22 cellular contexts compared by ENCODE assay signal in genomic region chr11:64734786-64735761, GRCh38. TPM values are rescaled to one million over a fixed set of nuclear protein-coding genes. Genes with fewer than 3 reads are reported as not detected.
DNase-seq lines count a peak whose midpoint lies in the region; ATAC-seq, FAIRE-seq and TF ChIP-seq lines count a peak whose summit lies in the region.
"Had no signal": no experiment of that assay in that cellular context is flagged by ENCODE, and none has a peak within 500 bp of the region (broad histone marks: within the 10 kb centered on the region; RNA-seq: fewer than 3 reads in every experiment).

No MANE protein-coding gene starts in this region.

- no peaks in the 10 kb centered on the region for H3K4me1 ChIP-seq in upper lobe of right lung
- H3K4me1 ChIP-seq: thyroid gland had no signal

- H3K9me3 Mint-ChIP-seq in naive thymus-derived CD8-positive, alpha-beta T cell: no peaks in the 10 kb centered on the region
- no peaks in the 10 kb centered on the region for H3K9me3 Mint-ChIP-seq in Calu3 (ENCODE audit: low read depth, unreplicated experiment)
- H3K9me3 Mint-ChIP-seq: activated CD4-positive, alpha-beta T cell treated with anti-CD3 and anti-CD28 coated beads, Interleukin-2, amount 10 ng/mL, durations not matched to agents 7 days and 5 days had no signal

- H3K27me3 Mint-ChIP-seq in naive thymus-derived CD8-positive, alpha-beta T cell: no peaks in the 10 kb centered on the region
- H3K27me3 Mint-ChIP-seq in Calu3 (ENCODE audit: unreplicated experiment): peaks cover 77% of the 10 kb centered on the region
- H3K27me3 Mint-ChIP-seq: activated CD4-positive, alpha-beta T cell treated with anti-CD3 and anti-CD28 coated beads, Interleukin-2, amount 10 ng/mL, durations not matched to agents 7 days and 5 days had no signal

- H3K4me3 Mint-ChIP-seq in naive thymus-derived CD8-positive, alpha-beta T cell: no peak overlapping the region
- no peak overlapping the region for H3K4me3 Mint-ChIP-seq in Calu3 (ENCODE audit: low read depth, unreplicated experiment)
- H3K4me3 Mint-ChIP-seq: activated CD4-positive, alpha-beta T cell treated with anti-CD3 and anti-CD28 coated beads, Interleukin-2, amount 10 ng/mL, durations not matched to agents 7 days and 5 days had no signal

- peak overlapping the region in 7 of 10 donors; percentile 46 to 75 (median 64) for H3K27ac Mint-ChIP-seq in naive thymus-derived CD8-positive, alpha-beta T cell
- no peak overlapping the region for H3K27ac Mint-ChIP-seq in Calu3 (ENCODE audit: unreplicated experiment)
- H3K27ac Mint-ChIP-seq: activated CD4-positive, alpha-beta T cell treated with anti-CD3 and anti-CD28 coated beads, Interleukin-2, amount 10 ng/mL, durations not matched to agents 7 days and 5 days had no signal

- peaks cover 15 to 51% (median 45%) of the 10 kb centered on the region in 4 donors for H3K4me1 Mint-ChIP-seq in naive thymus-derived CD8-positive, alpha-beta T cell
- H3K4me1 Mint-ChIP-seq in Calu3 (ENCODE audit: low read depth, unreplicated experiment): peaks cover 7% of the 10 kb centered on the region

- POLR2A ChIA-PET in naive thymus-derived CD8-positive, alpha-beta T cell (lab: Charles Lee): interaction anchor here (0.7 to 45.2 kb wide), 3 partner anchors 9 to 43 kb away, joined by 3 to 2320 read pairs (median 11); partner anchors contain the start of genes PYGM, RASGRP2 and SF1

- peaks cover 0 to 96% (median 5%) of the 10 kb centered on the region in 3 donors for H3K36me3 Mint-ChIP-seq in naive thymus-derived CD8-positive, alpha-beta T cell
- no peaks in the 10 kb centered on the region for H3K36me3 Mint-ChIP-seq in Calu3 (ENCODE audit: insufficient read depth, unreplicated experiment)

- CTCF ChIA-PET in Calu3 (lab: Charles Lee): no interaction called here

- DNase-seq in Right ventricle myocardium inferior (ENCODE audit: missing footprints) (peak; percentile 53), cardiac septum (ENCODE audit: low spot score) (no peak), bronchial epithelial cell (ENCODE audit: low read depth) (no peak), upper lobe of right lung (no peak), Calu3 (no peak), NCI-H1694 (lab: John Stamatoyannopoulos, UW) (no peak)
- no peak for DNase-seq in naive thymus-derived CD8-positive, alpha-beta T cell
- DNase-seq in stimulated activated naive CD4-positive, alpha-beta T cell treated with Interleukin-2 at 50 U/mL for 16 hours (lab: John Stamatoyannopoulos, UW): no peak
- DNase-seq: activated CD4-positive, alpha-beta T cell treated with anti-CD3 and anti-CD28 coated beads, Interleukin-2, amount 10 ng/mL, durations not matched to agents 7 days and 5 days; activated CD8-positive, alpha-beta memory T cell treated with anti-CD3 and anti-CD28 coated beads, Interleukin-2, amount 50 U/mL, for 48 hours; activated gamma-delta T cell treated with Interleukin-2 at 50 U/mL for 16 hours; effector CD8-positive, alpha-beta T cell; esophagus squamous epithelium; GF-D8; NCI-H1105; NCI-H2107; NCI-H526; OCI-M1; T-helper 1 cell; thyroid gland had no signal

- TF ChIP-seq CTCF in bronchial epithelial cell (IDR thresholded peaks at IDR 0.05; ENCODE audit: insufficient read depth, low read length, severe bottlenecking): no peak
- TF ChIP-seq CTCF in upper lobe of right lung (IDR thresholded peaks at IDR 0.05): no peak
- TF ChIP-seq CTCF in Calu3 (IDR thresholded peaks at IDR 0.05; ENCODE audit: unreplicated experiment): no peak

- H3K9me3 ChIP-seq in upper lobe of right lung: no peaks in the 10 kb centered on the region
- H3K9me3 ChIP-seq: esophagus squamous epithelium, thyroid gland had no signal

- H3K4me3 ChIP-seq in bronchial epithelial cell (ENCODE audit: low read depth, low read length): no peak overlapping the region
- H3K4me3 ChIP-seq in upper lobe of right lung: no peak overlapping the region
- H3K4me3 ChIP-seq: esophagus squamous epithelium, lung, thyroid gland had no signal

- peak; percentile 36 for FAIRE-seq in bronchial epithelial cell (lab: Jason Lieb, UNC)

- H3K27me3 ChIP-seq in bronchial epithelial cell (ENCODE audit: control insufficient read depth, insufficient read depth, low read length) (peaks cover 7% of the 10 kb centered on the region), upper lobe of right lung (no peaks in the 10 kb centered on the region)
- H3K27me3 ChIP-seq: thyroid gland had no signal

- BruUV-seq in Calu3 (replicated peaks; lab: Mats Ljungman, UMichigan): no TSS peak

- intact Hi-C loops in Right ventricle myocardium inferior (cut with DNase I): no loop called here
- intact Hi-C loops in cardiac septum (cut with DNase I): no loop called here
- intact Hi-C loops in upper lobe of right lung (cut with DNase I): no loop called here
- intact Hi-C loops in Calu3 (cut with micrococcal nuclease; ENCODE audit: unreplicated experiment): no loop called here

- no peaks in the 10 kb centered on the region for H3K36me3 ChIP-seq in bronchial epithelial cell (ENCODE audit: control insufficient read depth, insufficient read depth, low read length)
- peaks cover 6% of the 10 kb centered on the region for H3K36me3 ChIP-seq in upper lobe of right lung
- H3K36me3 ChIP-seq: thyroid gland had no signal

- ATAC-seq in Right ventricle myocardium inferior: peak; percentile 11
- ATAC-seq in naive thymus-derived CD8-positive, alpha-beta T cell: no peak
- peak; percentile 18 for ATAC-seq in upper lobe of right lung

- H3K27ac ChIP-seq in upper lobe of right lung: no peak overlapping the region
- H3K27ac ChIP-seq: esophagus squamous epithelium, thyroid gland had no signal

RNA-seq across cellular contexts. Expression of gene RASGRP2, which starts 8.9 kb away (rescaled TPM):
- total RNA-seq in Right ventricle myocardium inferior (46.8 TPM), cardiac septum (30.8 TPM), bronchial epithelial cell (not detected in 2 replicates), upper lobe of right lung (27.6 TPM), Calu3 (2022) (not detected in 2 replicates)
- total RNA-seq in naive thymus-derived CD8-positive, alpha-beta T cell: 100 to 1,000 TPM; 679 to 682 TPM
- 100 to 1,000 TPM; 168 to 253 (median 185) TPM for polyA plus RNA-seq in naive thymus-derived CD8-positive, alpha-beta T cell
- total RNA-seq: osteoblast had no signal

RNA-seq across cellular contexts. Expression of gene NRXN2, which starts 12.1 kb away (rescaled TPM):
- total RNA-seq in Right ventricle myocardium inferior: 1.9 TPM
- 3.5 TPM for total RNA-seq in cardiac septum
- total RNA-seq in bronchial epithelial cell: under 0.01 TPM in 1 of 2 replicates, not detected in the other
- total RNA-seq in naive thymus-derived CD8-positive, alpha-beta T cell: under 1 TPM in 1 of 2 experiments, not detected in 1; 0.21 TPM
- polyA plus RNA-seq in naive thymus-derived CD8-positive, alpha-beta T cell: not detected
- 0.72 TPM for total RNA-seq in upper lobe of right lung
- not detected in 2 replicates for total RNA-seq in Calu3 (2022)

RNA-seq across cellular contexts. Expression of gene PYGM, which starts 24.7 kb away (rescaled TPM):
- total RNA-seq in Right ventricle myocardium inferior (179 TPM), cardiac septum (42.5 TPM), bronchial epithelial cell (0.26 and 0.51 TPM in 2 replicates), upper lobe of right lung (2.0 TPM), Calu3 (2022) (1.4 and 1.8 TPM in 2 replicates)
- 10 to 100 TPM; 13.0 to 18.4 TPM for total RNA-seq in naive thymus-derived CD8-positive, alpha-beta T cell
- polyA plus RNA-seq in naive thymus-derived CD8-positive, alpha-beta T cell: under 1 TPM; 0.09 to 0.50 (median 0.49) TPM

RNA-seq across cellular contexts. Expression of gene SF1, which starts 43.3 kb away (rescaled TPM):
- total RNA-seq in Right ventricle myocardium inferior (172 TPM), cardiac septum (175 TPM), bronchial epithelial cell (44.5 and 59.3 TPM in 2 replicates), upper lobe of right lung (294 TPM), Calu3 (2022) (312 and 319 TPM in 2 replicates)
- 1,000 to 10,000 TPM; 1,030 to 1,057 TPM for total RNA-seq in naive thymus-derived CD8-positive, alpha-beta T cell
- 100 to 1,000 TPM in 1 of 3 donors, 10 to 100 TPM in 2; 87.0 to 138 (median 96.6) TPM for polyA plus RNA-seq in naive thymus-derived CD8-positive, alpha-beta T cell

Comparison
In these comparisons a context has a peak if more than half of its experiments do, and no peak if none do; other contexts are left out.
1. ATAC-seq: peak in Right ventricle myocardium inferior (single experiment) and upper lobe of right lung (single experiment); none in naive thymus-derived CD8-positive, alpha-beta T cell (0 of 2).
2. RNA of gene RASGRP2, which starts 8.9 kb away (total RNA-seq): 679 to 682 TPM in naive thymus-derived CD8-positive, alpha-beta T cell, 46.8 TPM in Right ventricle myocardium inferior (single experiment), 30.8 TPM in cardiac septum (single experiment) and 27.6 TPM in upper lobe of right lung (single experiment); not detected in Calu3 and not detected in bronchial epithelial cell; every median in the first group is over 10 times any median in the second.